In genomic region chr12:47885012-47885501, GRCh38 we compare ENCODE assay signal across 9 cellular contexts. TPM values are rescaled to one million over a fixed set of nuclear protein-coding genes. Genes with fewer than 3 reads are reported as not detected.
DNase-seq lines count a peak whose midpoint lies in the region; ATAC-seq and TF ChIP-seq lines count a peak whose summit lies in the region.
"Had no signal": no experiment of that assay in that cellular context is flagged by ENCODE, and none has a peak within 500 bp of the region (broad histone marks: within the 10 kb centered on the region; RNA-seq: fewer than 3 reads in every experiment).

No MANE protein-coding gene starts in this region.

- DNase-seq in activated CD8-positive, alpha-beta memory T cell treated with anti-CD3 and anti-CD28 coated beads for 48 hours (ENCODE audit: low read depth in 2 of 3, low spot score in 2 of 3): peak; percentile 55 to 73 (median 65)
- DNase-seq in stimulated activated CD4-positive, alpha-beta T cell treated with anti-CD3 and anti-CD28 coated beads, Interleukin-2, amount 100 ng/mL, for 24 hours: peak; percentile 82 to 87
- DNase-seq in coronary artery (ENCODE audit: low spot score): no peak
- no peak for DNase-seq in occipital lobe (lab: John Stamatoyannopoulos, UW)
- no peak for DNase-seq in NCI-H1436 (lab: John Stamatoyannopoulos, UW)
- DNase-seq: NCI-H1417 treated with DMSO at 0.1 percent for 48 hours had no signal

- H3K4me3 ChIP-seq in coronary artery: no peak overlapping the region

- peak; percentile 49 for ATAC-seq in GM18867 (IDR thresholded peaks at IDR 0.05; ENCODE audit: unreplicated experiment)
- ATAC-seq in HG03045 (IDR thresholded peaks at IDR 0.05; ENCODE audit: unreplicated experiment): peak; percentile 61
- no peak for ATAC-seq in GM19328 (IDR thresholded peaks at IDR 0.05; ENCODE audit: unreplicated experiment)

- no peak overlapping the region for H3K27ac ChIP-seq in coronary artery

- no peak for TF ChIP-seq CTCF in coronary artery (IDR thresholded peaks at IDR 0.05)

RNA-seq across cellular contexts. Expression of gene VDR, which starts 19.7 kb away (rescaled TPM):
- not detected for total RNA-seq in occipital lobe

Comparison
In these comparisons a context has a peak if more than half of its experiments do, and no peak if none do; other contexts are left out.
1. DNase-seq: peak in activated CD8-positive, alpha-beta memory T cell treated with anti-CD3 and anti-CD28 coated beads for 48 hours (3 of 3) and stimulated activated CD4-positive, alpha-beta T cell treated with anti-CD3 and anti-CD28 coated beads, Interleukin-2, amount 100 ng/mL, for 24 hours (2 of 2); none in coronary artery (single experiment), occipital lobe (single experiment) and NCI-H1436 (single experiment).